Comparison of ENCODE assay signal across 8 cellular contexts in the genomic region with DNA sequence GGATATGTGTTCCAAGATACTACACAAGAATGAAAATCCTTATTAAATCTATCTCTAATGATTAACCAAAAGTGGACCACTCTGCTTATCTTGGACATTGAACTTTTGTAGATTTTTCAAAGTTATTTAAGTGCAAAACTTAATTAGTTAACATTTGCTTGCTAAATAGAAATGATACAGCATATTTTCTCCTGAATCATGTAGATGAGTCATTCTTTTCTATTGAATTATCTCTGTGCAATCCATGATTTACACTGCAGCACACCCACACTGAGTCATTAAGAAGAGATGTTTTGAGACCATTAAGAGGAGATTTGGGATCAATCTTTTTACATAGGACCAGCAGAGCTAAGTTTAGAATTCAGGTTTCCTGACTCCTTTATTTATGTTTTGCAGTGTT. TPM values are rescaled to one million over a fixed set of nuclear protein-coding genes. Genes with fewer than 3 reads are reported as not detected.
DNase-seq lines count a peak whose midpoint lies in the region; ATAC-seq, FAIRE-seq and TF ChIP-seq lines count a peak whose summit lies in the region.

No MANE protein-coding gene starts in this region.

- H4K20me1 ChIP-seq in smooth muscle cell (ENCODE audit: low read depth), result no peaks in the 10 kb centered on the region

- H3K79me2 ChIP-seq in smooth muscle cell (ENCODE audit: low read depth), result no peaks in the 10 kb centered on the region

- no peak overlapping the region for H2AFZ ChIP-seq in smooth muscle cell (ENCODE audit: low read depth)

- H3K4me2 ChIP-seq in smooth muscle cell, result peak overlapping the region; percentile 60

- H3K9me3 ChIP-seq in SK-N-MC (ENCODE audit: low read depth, low read length), result no peaks in the 10 kb centered on the region
- H3K9me3 ChIP-seq in smooth muscle cell (replicated peaks; ENCODE audit: low read depth), result no peaks in the 10 kb centered on the region

- no peak for TF ChIP-seq CTCF in smooth muscle cell (IDR thresholded peaks at IDR 0.05; ENCODE audit: borderline replicate concordance, insufficient read depth, poor library complexity, severe bottlenecking)

- H3K4me1 ChIP-seq in smooth muscle cell (ENCODE audit: low read depth), result peaks cover 13% of the 10 kb centered on the region

- peak; percentile 9 for FAIRE-seq in GM12891 (lab: Jason Lieb, UNC)

- H3K4me3 ChIP-seq in SK-N-MC (no peak overlapping the region), smooth muscle cell (no peak overlapping the region)

- H3K27me3 ChIP-seq in smooth muscle cell (ENCODE audit: low read depth), result no peaks in the 10 kb centered on the region

- peaks cover 14% of the 10 kb centered on the region for H3F3A ChIP-seq in smooth muscle cell (ENCODE audit: low read depth)

- H3K36me3 ChIP-seq in SK-N-MC (ENCODE audit: insufficient read depth, low read length), result no peaks in the 10 kb centered on the region
- H3K36me3 ChIP-seq in smooth muscle cell (ENCODE audit: low read depth), result no peaks in the 10 kb centered on the region

- DNase-seq in GM12891 (ENCODE audit: insufficient read length, low spot score) (no peak), SK-N-MC (ENCODE audit: low read depth, low spot score) (no peak), fibroblast of the conjunctiva (ENCODE audit: low read depth) (peak; percentile 78), smooth muscle cell (lab: John Stamatoyannopoulos, UW; ENCODE audit: unreplicated experiment) (no peak), NCI-H2081 (lab: John Stamatoyannopoulos, UW) (no peak), occipital lobe (lab: John Stamatoyannopoulos, UW) (no peak)
- no peak for DNase-seq in effector CD8-positive, alpha-beta T cell (lab: John Stamatoyannopoulos, UW)

- no peak for ATAC-seq in HG03571 (IDR thresholded peaks at IDR 0.05; ENCODE audit: unreplicated experiment)

- H3K9ac ChIP-seq in SK-N-MC (ENCODE audit: insufficient read length) (no peak overlapping the region), smooth muscle cell (ENCODE audit: low read depth) (no peak overlapping the region)

- no peak for TF ChIP-seq POLR2A in GM12891 (IDR thresholded peaks at IDR 0.05; ENCODE audit: low read depth, low read length)

- H3K27ac ChIP-seq in SK-N-MC (peak overlapping the region; percentile 46; the same call in 1 of the 2 replicates), smooth muscle cell (ENCODE audit: low read depth) (peak overlapping the region; percentile 83)

TF ChIP-seq in GM12891, 5 proteins besides CTCF, POLR2A, EP300 and RAD21:
- TF ChIP-seq SPI1 (IDR thresholded peaks at IDR 0.05; ENCODE audit: low read depth, low read length) (no peak), POLR2AphosphoS5 (IDR thresholded peaks at IDR 0.05; ENCODE audit: low read depth, low read length) (no peak), PAX5 (IDR thresholded peaks at IDR 0.05; ENCODE audit: insufficient read depth, low read length, severe bottlenecking) (no peak), TAF1 (IDR thresholded peaks at IDR 0.05; ENCODE audit: low read depth, low read length) (no peak), POU2F2 (IDR thresholded peaks at IDR 0.05; ENCODE audit: low read depth, low read length) (no peak)
TF ChIP-seq in GM12891: peak in this region for 0.

RNA-seq across cellular contexts. Expression of a gene that starts 6.6 kb away (rescaled TPM):
- polyA plus RNA-seq in GM12891 (2012; ENCODE audit: low read depth, missing spikeins), result 0.09 TPM
- total RNA-seq in smooth muscle cell, result 0.36 and 0.72 TPM in 2 replicates
- polyA plus RNA-seq in smooth muscle cell, result 1.9 and 3.0 TPM in 2 replicates
- total RNA-seq in occipital lobe, result 0.16 TPM

RNA-seq across cellular contexts. Expression of a gene that starts 43.8 kb away (rescaled TPM):
- polyA plus RNA-seq in GM12891 (2012; ENCODE audit: low read depth, missing spikeins), result 25.6 TPM
- total RNA-seq in smooth muscle cell, result 15.2 and 16.0 TPM in 2 replicates
- polyA plus RNA-seq in smooth muscle cell, result 20.1 and 24.2 TPM in 2 replicates
- 9.0 TPM for total RNA-seq in occipital lobe

RNA-seq across cellular contexts. Expression of a gene that starts 43.9 kb away (rescaled TPM):
- polyA plus RNA-seq in GM12891 (2012; ENCODE audit: low read depth, missing spikeins), result 22.4 TPM
- total RNA-seq in smooth muscle cell, result 21.3 and 22.5 TPM in 2 replicates
- polyA plus RNA-seq in smooth muscle cell, result 16.9 and 19.1 TPM in 2 replicates
- 42.1 TPM for total RNA-seq in occipital lobe
